1 cellular context compared by ENCODE assay signal in the genomic region with DNA sequence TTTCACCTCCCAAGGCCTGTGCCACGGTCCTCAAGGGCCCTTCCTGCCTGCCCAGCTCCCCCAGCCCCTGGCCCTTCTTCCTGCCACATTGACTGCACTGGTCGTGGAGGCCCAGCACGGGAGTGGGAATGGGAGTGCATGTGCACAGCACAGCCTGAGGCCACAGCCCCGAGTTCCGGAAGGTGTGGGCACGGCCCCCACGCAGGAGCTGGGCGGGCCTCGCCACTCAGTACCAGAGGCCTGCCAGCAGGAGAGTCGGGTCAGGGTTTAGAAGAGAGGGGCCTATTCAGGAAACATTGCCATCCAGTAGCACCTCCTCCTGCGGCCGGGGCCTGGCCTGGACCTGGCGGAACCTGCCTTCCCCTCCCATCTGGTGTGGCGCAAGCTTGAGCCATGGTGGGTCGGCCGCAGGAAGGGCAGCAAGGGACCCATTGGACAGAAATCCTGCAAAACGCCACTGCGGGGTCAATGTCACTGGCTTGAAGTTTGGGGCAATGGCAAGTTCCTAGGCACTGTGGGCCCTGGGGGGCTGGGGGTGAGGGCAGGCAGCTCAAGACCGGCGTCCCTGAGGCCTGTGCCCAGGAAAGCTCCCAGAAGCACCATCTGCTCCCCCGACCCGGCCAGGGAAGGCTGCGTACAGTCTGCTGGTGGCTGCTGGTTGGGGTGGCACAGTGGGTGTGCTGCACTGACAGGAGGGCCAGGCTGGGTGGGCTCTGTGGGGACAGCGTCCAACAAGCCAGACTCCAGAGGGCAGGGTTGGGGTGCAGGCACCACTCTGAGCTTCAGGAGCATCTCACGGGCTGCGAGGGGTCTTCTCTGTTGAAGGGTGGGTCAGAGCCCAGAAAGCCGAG.
TF ChIP-seq lines count a peak whose summit lies in the region.

No MANE protein-coding gene starts in this region.

TF ChIP-seq in SK-N-SH, 30 proteins besides CTCF, POLR2A, EP300 and RAD21 (continued from another document):
- TF ChIP-seq, protein P1, sequence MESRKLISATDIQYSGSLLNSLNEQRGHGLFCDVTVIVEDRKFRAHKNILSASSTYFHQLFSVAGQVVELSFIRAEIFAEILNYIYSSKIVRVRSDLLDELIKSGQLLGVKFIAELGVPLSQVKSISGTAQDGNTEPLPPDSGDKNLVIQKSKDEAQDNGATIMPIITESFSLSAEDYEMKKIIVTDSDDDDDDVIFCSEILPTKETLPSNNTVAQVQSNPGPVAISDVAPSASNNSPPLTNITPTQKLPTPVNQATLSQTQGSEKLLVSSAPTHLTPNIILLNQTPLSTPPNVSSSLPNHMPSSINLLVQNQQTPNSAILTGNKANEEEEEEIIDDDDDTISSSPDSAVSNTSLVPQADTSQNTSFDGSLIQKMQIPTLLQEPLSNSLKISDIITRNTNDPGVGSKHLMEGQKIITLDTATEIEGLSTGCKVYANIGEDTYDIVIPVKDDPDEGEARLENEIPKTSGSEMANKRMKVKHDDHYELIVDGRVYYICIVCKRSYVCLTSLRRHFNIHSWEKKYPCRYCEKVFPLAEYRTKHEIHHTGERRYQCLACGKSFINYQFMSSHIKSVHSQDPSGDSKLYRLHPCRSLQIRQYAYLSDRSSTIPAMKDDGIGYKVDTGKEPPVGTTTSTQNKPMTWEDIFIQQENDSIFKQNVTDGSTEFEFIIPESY (IDR thresholded peaks at IDR 0.05; ENCODE audit: borderline replicate concordance, low read depth), result no peak
- no peak for TF ChIP-seq JUND (IDR thresholded peaks at IDR 0.05)
- TF ChIP-seq, protein P2, sequence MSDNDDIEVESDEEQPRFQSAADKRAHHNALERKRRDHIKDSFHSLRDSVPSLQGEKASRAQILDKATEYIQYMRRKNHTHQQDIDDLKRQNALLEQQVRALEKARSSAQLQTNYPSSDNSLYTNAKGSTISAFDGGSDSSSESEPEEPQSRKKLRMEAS (IDR thresholded peaks at IDR 0.05; ENCODE audit: low read depth), result no peak
- TF ChIP-seq NFIC (IDR thresholded peaks at IDR 0.05; ENCODE audit: borderline replicate concordance), result no peak
